1 cellular context compared by ENCODE assay signal in the genomic region with DNA sequence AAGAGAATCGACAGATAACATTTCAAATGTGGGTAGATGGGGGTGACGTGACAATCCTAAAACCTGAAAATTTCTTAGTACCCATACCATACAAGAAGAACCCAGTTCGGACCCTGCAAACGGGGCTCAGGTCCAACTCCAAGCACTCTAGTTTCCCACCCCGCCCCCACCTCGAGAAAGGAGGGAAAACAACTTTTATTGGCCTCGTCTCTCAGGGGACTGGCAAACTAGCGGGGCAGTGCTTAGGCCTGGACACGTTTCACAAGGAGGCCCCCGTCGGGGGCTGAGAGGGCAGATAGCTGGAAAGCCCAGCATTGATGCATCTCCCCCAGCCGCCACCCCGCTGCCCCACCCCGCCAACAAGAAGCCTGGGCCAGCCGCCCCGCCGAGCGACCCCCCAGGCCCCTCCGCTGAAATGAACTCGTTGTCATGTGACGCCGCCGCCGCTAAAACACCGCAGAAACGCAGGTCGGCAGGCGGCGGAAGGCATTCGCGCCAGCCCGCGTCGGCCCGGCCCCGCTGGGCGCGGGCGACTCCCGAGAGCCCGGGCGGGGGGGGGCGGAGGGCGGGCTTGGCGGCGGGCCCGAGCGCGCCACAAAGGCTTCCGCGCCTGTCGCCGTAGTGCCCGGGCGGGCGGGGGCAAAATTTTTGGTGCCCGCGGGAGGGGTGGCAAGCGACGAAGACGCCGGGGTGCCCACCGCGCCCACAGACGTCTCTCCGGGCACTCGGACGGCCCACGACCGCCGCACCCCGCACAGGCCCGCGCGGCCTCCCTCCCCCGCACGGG.
TF ChIP-seq lines count a peak whose summit lies in the region.

No MANE protein-coding gene starts in this region.

TF ChIP-seq in A549, 52 proteins besides CTCF, POLR2A, EP300 and RAD21 (continued from another document):
- TF ChIP-seq, protein P1, sequence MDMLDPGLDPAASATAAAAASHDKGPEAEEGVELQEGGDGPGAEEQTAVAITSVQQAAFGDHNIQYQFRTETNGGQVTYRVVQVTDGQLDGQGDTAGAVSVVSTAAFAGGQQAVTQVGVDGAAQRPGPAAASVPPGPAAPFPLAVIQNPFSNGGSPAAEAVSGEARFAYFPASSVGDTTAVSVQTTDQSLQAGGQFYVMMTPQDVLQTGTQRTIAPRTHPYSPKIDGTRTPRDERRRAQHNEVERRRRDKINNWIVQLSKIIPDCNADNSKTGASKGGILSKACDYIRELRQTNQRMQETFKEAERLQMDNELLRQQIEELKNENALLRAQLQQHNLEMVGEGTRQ (IDR thresholded peaks at IDR 0.05): no peak
- no peak for TF ChIP-seq EHF (CRISPR knock-in tag; IDR thresholded peaks at IDR 0.05)
- TF ChIP-seq, protein P2, sequence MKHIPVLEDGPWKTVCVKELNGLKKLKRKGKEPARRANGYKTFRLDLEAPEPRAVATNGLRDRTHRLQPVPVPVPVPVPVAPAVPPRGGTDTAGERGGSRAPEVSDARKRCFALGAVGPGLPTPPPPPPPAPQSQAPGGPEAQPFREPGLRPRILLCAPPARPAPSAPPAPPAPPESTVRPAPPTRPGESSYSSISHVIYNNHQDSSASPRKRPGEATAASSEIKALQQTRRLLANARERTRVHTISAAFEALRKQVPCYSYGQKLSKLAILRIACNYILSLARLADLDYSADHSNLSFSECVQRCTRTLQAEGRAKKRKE (CRISPR knock-in tag; IDR thresholded peaks at IDR 0.05; ENCODE audit: low read depth): no peak
- TF ChIP-seq, protein P3, sequence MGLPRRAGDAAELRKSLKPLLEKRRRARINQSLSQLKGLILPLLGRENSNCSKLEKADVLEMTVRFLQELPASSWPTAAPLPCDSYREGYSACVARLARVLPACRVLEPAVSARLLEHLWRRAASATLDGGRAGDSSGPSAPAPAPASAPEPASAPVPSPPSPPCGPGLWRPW (IDR thresholded peaks at IDR 0.05): no peak
- TF ChIP-seq RARB (CRISPR knock-in tag; IDR thresholded peaks at IDR 0.05): 0 out of 2 replicates have a peak, but pooled peaks have one; percentile 13
- TF ChIP-seq NFE2L2 (conservative IDR thresholded peaks at IDR 0.05; ENCODE audit: low read length): no peak
- TF ChIP-seq FOXS1 (CRISPR knock-in tag; IDR thresholded peaks at IDR 0.05): no peak
- TF ChIP-seq MAZ (IDR thresholded peaks at IDR 0.05; ENCODE audit: borderline replicate concordance, low read depth, low read length): no peak
- TF ChIP-seq, protein P4, sequence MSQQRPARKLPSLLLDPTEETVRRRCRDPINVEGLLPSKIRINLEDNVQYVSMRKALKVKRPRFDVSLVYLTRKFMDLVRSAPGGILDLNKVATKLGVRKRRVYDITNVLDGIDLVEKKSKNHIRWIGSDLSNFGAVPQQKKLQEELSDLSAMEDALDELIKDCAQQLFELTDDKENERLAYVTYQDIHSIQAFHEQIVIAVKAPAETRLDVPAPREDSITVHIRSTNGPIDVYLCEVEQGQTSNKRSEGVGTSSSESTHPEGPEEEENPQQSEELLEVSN (IDR thresholded peaks at IDR 0.05; ENCODE audit: borderline replicate concordance, low read depth): peak; percentile 46; the same call in 1 of the 2 replicates
- TF ChIP-seq BHLHE40 (IDR thresholded peaks at IDR 0.05; ENCODE audit: low read depth, low read length): no peak
- no peak for TF ChIP-seq HOXB13 (CRISPR knock-in tag; IDR thresholded peaks at IDR 0.05; ENCODE audit: low read depth)
- TF ChIP-seq SMC3 (IDR thresholded peaks at IDR 0.05): no peak
- TF ChIP-seq ZFP36 (IDR thresholded peaks at IDR 0.05; ENCODE audit: borderline replicate concordance, partially characterized antibody): no peak
- no peak for TF ChIP-seq KDM1A (IDR thresholded peaks at IDR 0.05; ENCODE audit: low read depth)
- no peak; the same call in 1 of the 2 replicates for TF ChIP-seq MYC (IDR thresholded peaks at IDR 0.05; ENCODE audit: borderline replicate concordance, low read length)
- no peak for TF ChIP-seq ESRRA (IDR thresholded peaks at IDR 0.05; ENCODE audit: borderline replicate concordance, low read length)
